In genomic region chr6:43746613-43747101, GRCh38 we compare ENCODE assay signal across 18 cellular contexts. TPM values are rescaled to one million over a fixed set of nuclear protein-coding genes. Genes with fewer than 3 reads are reported as not detected.
DNase-seq lines count a peak whose midpoint lies in the region; ATAC-seq and TF ChIP-seq lines count a peak whose summit lies in the region.
"Had no signal": no experiment of that assay in that cellular context is flagged by ENCODE, and none has a peak within 500 bp of the region (broad histone marks: within the 10 kb centered on the region; RNA-seq: fewer than 3 reads in every experiment).

No MANE protein-coding gene starts in this region.

- no peak for TF ChIP-seq CTCF in C4-2B (conservative IDR thresholded peaks at IDR 0.05)

- H3K4me1 ChIP-seq in adipocyte (ENCODE audit: control insufficient read depth, insufficient read depth, low read length) (peaks cover 55% of the 10 kb centered on the region), right cardiac atrium (ENCODE audit: control insufficient read depth, insufficient read depth, low read length) (no peaks in the 10 kb centered on the region)
- H3K4me1 ChIP-seq: vagina had no signal

- DNase-seq in adipocyte (ENCODE audit: low read depth) (no peak), right cardiac atrium (peak; percentile 52 to 81 (median 75)), posterior vena cava (ENCODE audit: low spot score) (peak; percentile 76), AML-193 (lab: John Stamatoyannopoulos, UW) (no peak)
- DNase-seq: amygdala; DND-41; effector memory CD4-positive, alpha-beta T cell; NCI-H2081 treated with DMSO at 0.1 percent for 48 hours; NCI-H524 treated with DMSO at 0.1 percent for 48 hours; SIG-M5; T-helper 2 cell had no signal

- H3K9ac ChIP-seq in adipocyte (ENCODE audit: low read length): peak overlapping the region; percentile 66

- intact Hi-C loops in right cardiac atrium (cut with DNase I): no loop called here
- intact Hi-C loops in posterior vena cava (cut with DNase I): no loop called here

- WGBS in right cardiac atrium: 31% methylated on average over 13 of the region's 13 CpGs

- peak; percentile 23 to 54 for ATAC-seq in right cardiac atrium
- no peak for ATAC-seq in HG03039 (IDR thresholded peaks at IDR 0.05; ENCODE audit: unreplicated experiment)
- ATAC-seq in HG02610 (IDR thresholded peaks at IDR 0.05; ENCODE audit: unreplicated experiment): no peak
- ATAC-seq in HG03342 (IDR thresholded peaks at IDR 0.05; ENCODE audit: unreplicated experiment): no peak
- ATAC-seq: activated CD4-positive, CD25-positive, alpha-beta regulatory T cell treated with anti-CD3 and anti-CD28 coated beads, Interleukin-2, amount 50 U/mL, for 24 hours; natural killer cell treated with Interleukin-12 subunit alpha and Interleukin-12 subunit beta and Interleukin-15 and Interleukin-18, amount 100 ng/mL, for 72 hours had no signal

- no peaks in the 10 kb centered on the region for H3K9me3 ChIP-seq in adipocyte (ENCODE audit: control insufficient read depth, low read length)
- no peaks in the 10 kb centered on the region for H3K9me3 ChIP-seq in right cardiac atrium (ENCODE audit: control insufficient read depth, low read length)
- H3K9me3 ChIP-seq: vagina had no signal

- H3K27ac ChIP-seq in C4-2B (peak overlapping the region; percentile 6), right cardiac atrium (ENCODE audit: low read length) (no peak overlapping the region)
- H3K27ac ChIP-seq: vagina had no signal

- H3K4me3 ChIP-seq in adipocyte (ENCODE audit: low read length) (no peak overlapping the region), right cardiac atrium (ENCODE audit: low read length) (no peak overlapping the region)
- H3K4me3 ChIP-seq: vagina had no signal

- H3K27me3 ChIP-seq in adipocyte (replicated peaks; ENCODE audit: control insufficient read depth, insufficient read depth, low read length) (peaks cover 8% of the 10 kb centered on the region), right cardiac atrium (ENCODE audit: control insufficient read depth, insufficient read depth) (no peaks in the 10 kb centered on the region)
- H3K27me3 ChIP-seq: vagina had no signal

- H3K36me3 ChIP-seq in adipocyte (ENCODE audit: control insufficient read depth, insufficient read depth, low read length, severe bottlenecking): no peaks in the 10 kb centered on the region
- H3K36me3 ChIP-seq: vagina had no signal

RNA-seq across cellular contexts. Expression of gene VEGFA, which starts 23.4 kb away (rescaled TPM):
- total RNA-seq in right cardiac atrium (100 to 1,000 TPM; 163 to 296 (median 219) TPM), posterior vena cava (10 to 100 TPM; 88.4 to 91.7 TPM)
- polyA plus RNA-seq in right cardiac atrium: 246 TPM

RNA-seq across cellular contexts. Expression of gene MRPS18A, which starts 59.1 kb away (rescaled TPM):
- total RNA-seq in right cardiac atrium (10 to 100 TPM; 33.1 to 39.0 (median 34.9) TPM), posterior vena cava (10 to 100 TPM; 25.4 to 28.2 TPM)
- polyA plus RNA-seq in right cardiac atrium: 58.0 TPM

Comparison
In these comparisons a context has a peak if more than half of its experiments do, and no peak if none do; other contexts are left out.
1. DNase-seq: peak in right cardiac atrium (3 of 3) and posterior vena cava (single experiment); none in adipocyte (single experiment) and AML-193 (0 of 2).
2. ATAC-seq: peak in right cardiac atrium (2 of 2); none in HG03039 (single experiment), HG02610 (single experiment) and HG03342 (single experiment).